Comparison of ENCODE assay signal across 12 cellular contexts in the genomic region with DNA sequence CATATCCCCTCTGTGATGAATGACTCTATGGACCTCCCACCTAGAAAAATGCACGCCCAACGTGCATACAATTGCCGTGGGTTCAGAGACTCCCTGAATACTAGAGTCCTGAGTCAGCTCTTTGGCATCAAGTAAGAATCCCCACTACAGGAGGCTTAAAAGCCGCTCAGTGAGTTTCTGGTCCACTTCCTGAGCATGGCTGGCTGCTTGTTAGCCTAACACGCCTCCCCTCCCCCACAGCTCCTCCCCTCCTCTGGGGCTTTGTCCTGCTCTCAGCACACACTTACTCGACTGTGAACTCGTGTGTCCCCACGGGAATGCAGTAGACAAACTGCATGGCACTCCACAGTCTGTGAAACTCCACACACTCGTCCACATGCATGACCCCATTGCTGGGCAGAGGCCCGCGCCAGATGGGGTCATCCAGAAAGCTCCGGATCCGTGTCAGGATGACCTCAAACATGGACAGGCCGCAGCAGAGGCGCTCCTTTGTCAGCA. TPM values are rescaled to one million over a fixed set of nuclear protein-coding genes. Genes with fewer than 3 reads are reported as not detected.
DNase-seq lines count a peak whose midpoint lies in the region; ATAC-seq, FAIRE-seq and TF ChIP-seq lines count a peak whose summit lies in the region.
"Had no signal": no experiment of that assay in that cellular context is flagged by ENCODE, and none has a peak within 500 bp of the region (broad histone marks: within the 10 kb centered on the region; RNA-seq: fewer than 3 reads in every experiment).

No MANE protein-coding gene starts in this region.

- H3K79me2 ChIP-seq in astrocyte (ENCODE audit: insufficient read depth, low read length): peaks cover 9% of the 10 kb centered on the region

- peaks cover 11% of the 10 kb centered on the region for H3K4me1 ChIP-seq in astrocyte (ENCODE audit: insufficient read depth, low read length)
- no peaks in the 10 kb centered on the region for H3K4me1 ChIP-seq in upper lobe of right lung
- H3K4me1 ChIP-seq in Peyer's patch: no peaks in the 10 kb centered on the region

- peak overlapping the region; percentile 19 for H3K9ac ChIP-seq in astrocyte (ENCODE audit: low read length)

- peak overlapping the region; percentile 19 to 22 for H3K27ac Mint-ChIP-seq in activated naive CD4-positive, alpha-beta T cell treated with anti-CD3 and anti-CD28 coated beads, Interleukin-2, amount 50 U/mL, for 72 hours
- peak overlapping the region; percentile 98 for H3K27ac Mint-ChIP-seq in astrocyte (ENCODE audit: unreplicated experiment)

- H3K36me3 Mint-ChIP-seq in activated naive CD4-positive, alpha-beta T cell treated with anti-CD3 and anti-CD28 coated beads, Interleukin-2, amount 50 U/mL, for 72 hours: peaks cover 9 to 16% of the 10 kb centered on the region in 2 donors
- peaks cover 34% of the 10 kb centered on the region for H3K36me3 Mint-ChIP-seq in astrocyte (ENCODE audit: low read depth, unreplicated experiment)

- H3K9me3 ChIP-seq in astrocyte (ENCODE audit: insufficient read depth, low read depth, low read length) (no peaks in the 10 kb centered on the region), upper lobe of right lung (no peaks in the 10 kb centered on the region), Peyer's patch (no peaks in the 10 kb centered on the region)

- H3K27ac ChIP-seq in astrocyte (ENCODE audit: low read depth, low read length): peak overlapping the region; percentile 45
- H3K27ac ChIP-seq in upper lobe of right lung: no peak overlapping the region
- H3K27ac ChIP-seq in Peyer's patch: no peak overlapping the region

- H3K9me3 Mint-ChIP-seq in activated naive CD4-positive, alpha-beta T cell treated with anti-CD3 and anti-CD28 coated beads, Interleukin-2, amount 50 U/mL, for 72 hours: no peaks in the 10 kb centered on the region
- no peaks in the 10 kb centered on the region for H3K9me3 Mint-ChIP-seq in astrocyte (ENCODE audit: unreplicated experiment)

- TF ChIP-seq CTCF in astrocyte (IDR thresholded peaks at IDR 0.05; ENCODE audit: insufficient read depth, low read depth, low read length): no peak
- TF ChIP-seq CTCF in upper lobe of right lung (IDR thresholded peaks at IDR 0.05): no peak
- TF ChIP-seq CTCF in Peyer's patch (IDR thresholded peaks at IDR 0.05): no peak

- no peak for ATAC-seq in activated naive CD4-positive, alpha-beta T cell treated with anti-CD3 and anti-CD28 coated beads, Interleukin-2, amount 50 U/mL, for 72 hours
- ATAC-seq in upper lobe of right lung: peak; percentile 11
- ATAC-seq in GM18511 (IDR thresholded peaks at IDR 0.05; ENCODE audit: unreplicated experiment): no peak
- ATAC-seq in HG03520 (IDR thresholded peaks at IDR 0.05; ENCODE audit: unreplicated experiment): no peak

- H3K4me1 Mint-ChIP-seq in astrocyte (ENCODE audit: low read depth, unreplicated experiment): peaks cover 15% of the 10 kb centered on the region

- intact Hi-C loops in upper lobe of right lung (cut with DNase I): no loop called here

- no peak for DNase-seq in activated naive CD4-positive, alpha-beta T cell treated with anti-CD3 and anti-CD28 coated beads, Interleukin-2, amount 50 U/mL, for 72 hours (ENCODE audit: low spot score in 2 of 2)
- no peak for DNase-seq in activated naive CD4-positive, alpha-beta T cell treated with Interleukin-2 at 50 U/mL for 16 hours
- DNase-seq in astrocyte (ENCODE audit: low read depth) (peak; percentile 94), iPS-NIHi7 (ENCODE audit: extremely low spot score) (peak; percentile 66), upper lobe of right lung (no peak), Peyer's patch (no peak)
- DNase-seq: GOT3, NCI-H526 had no signal

- peak overlapping the region; percentile 35 for H3K4me2 ChIP-seq in astrocyte (ENCODE audit: low read length)

- H3K27me3 Mint-ChIP-seq in astrocyte (ENCODE audit: low read depth, unreplicated experiment): no peaks in the 10 kb centered on the region

- no peaks in the 10 kb centered on the region for H3K27me3 ChIP-seq in astrocyte (ENCODE audit: insufficient read depth, low read length)
- no peaks in the 10 kb centered on the region for H3K27me3 ChIP-seq in upper lobe of right lung
- H3K27me3 ChIP-seq in Peyer's patch: no peaks in the 10 kb centered on the region

- peaks cover 29% of the 10 kb centered on the region for H4K20me1 ChIP-seq in astrocyte (ENCODE audit: insufficient read depth, low read length)

- H2AFZ ChIP-seq in astrocyte (ENCODE audit: low read depth, low read length): no peak overlapping the region

- H3K4me3 ChIP-seq in astrocyte (ENCODE audit: insufficient read depth, low read depth, low read length) (no peak overlapping the region), upper lobe of right lung (no peak overlapping the region), Peyer's patch (no peak overlapping the region)

- peak overlapping the region; percentile 16 for H3K4me3 Mint-ChIP-seq in astrocyte (ENCODE audit: unreplicated experiment)

- H3K36me3 ChIP-seq in astrocyte (ENCODE audit: insufficient read depth, low read length) (peaks cover 19% of the 10 kb centered on the region), upper lobe of right lung (peaks cover 98% of the 10 kb centered on the region), Peyer's patch (peaks cover 0 to 99% (median 0%) of the 10 kb centered on the region in 3 donors)

- no peak for TF ChIP-seq POLR2A in Peyer's patch (IDR thresholded peaks at IDR 0.05)

- no peak for FAIRE-seq in astrocyte (lab: Jason Lieb, UNC)
- FAIRE-seq: G401.6, keratinocyte had no signal

RNA-seq across cellular contexts. Expression of a gene that starts 34.8 kb away (rescaled TPM):
- total RNA-seq in activated naive CD4-positive, alpha-beta T cell treated with anti-CD3 and anti-CD28 coated beads, Interleukin-2, amount 50 U/mL, for 72 hours: 10 to 100 TPM; 48.6 to 54.6 TPM
- 101 and 103 TPM in 2 replicates for total RNA-seq in astrocyte
- total RNA-seq in upper lobe of right lung: 46.2 TPM
- total RNA-seq in Peyer's patch: 10 to 100 TPM; 46.4 to 79.7 (median 65.7) TPM

Comparison
In these comparisons a context has a peak if more than half of its experiments do, and no peak if none do; other contexts are left out.
1. DNase-seq: peak in astrocyte (single experiment) and iPS-NIHi7 (single experiment); none in activated naive CD4-positive, alpha-beta T cell treated with anti-CD3 and anti-CD28 coated beads, Interleukin-2, amount 50 U/mL, for 72 hours (0 of 2), activated naive CD4-positive, alpha-beta T cell treated with Interleukin-2 at 50 U/mL for 16 hours (single experiment), upper lobe of right lung (single experiment) and Peyer's patch (0 of 3).